In the genomic region with DNA sequence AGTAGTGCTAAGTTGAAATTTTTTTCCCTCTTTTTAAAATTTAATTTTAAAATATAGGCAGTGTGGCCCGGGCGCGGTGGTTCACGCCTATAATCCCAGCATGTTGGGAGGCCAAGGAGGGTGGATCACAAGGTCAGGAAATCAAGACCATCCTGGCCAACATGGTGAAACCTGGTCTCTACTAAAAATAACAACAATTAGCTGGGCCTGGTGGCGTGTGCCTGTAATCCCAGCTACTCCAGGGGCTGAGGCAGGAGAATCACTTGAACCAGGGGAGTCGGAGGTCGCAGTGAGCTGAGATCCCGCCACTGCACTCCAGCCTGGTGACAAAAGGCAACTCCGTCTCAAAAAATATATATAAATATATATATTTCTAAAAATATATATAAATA, we compare ENCODE assay signal across 12 cellular contexts. TPM values are rescaled to one million over a fixed set of nuclear protein-coding genes. Genes with fewer than 3 reads are reported as not detected.
"Had no signal": no experiment of that assay in that cellular context is flagged by ENCODE, and none has a peak within 500 bp of the region (broad histone marks: within the 10 kb centered on the region; RNA-seq: fewer than 3 reads in every experiment).

No MANE protein-coding gene starts in this region.

RNA-seq across cellular contexts. Expression of gene SLC12A3, which starts 57.3 kb away (rescaled TPM):
- total RNA-seq: activated CD4-positive, alpha-beta T cell treated with anti-CD3 and anti-CD28 coated beads, Interleukin-2, amount 10 ng/mL, durations not matched to agents 24 days and 14 days; activated CD8-positive, alpha-beta memory T cell treated with anti-CD3 and anti-CD28 coated beads for 36 hours; activated CD8-positive, alpha-beta T cell treated with anti-CD3 and anti-CD28 coated beads for 36 hours; activated T-cell treated with anti-CD3 and anti-CD28 coated beads, Interleukin-2, amount 50 U/mL, for 72 hours; activated T-helper 17 cell treated with anti-CD3 and anti-CD28 coated beads, Interleukin-2, amount 50 U/mL, for 72 hours; aorta; breast epithelium; cardiac septum; Peyer's patch; Right ventricle myocardium inferior; T-helper 1 cell treated with Interleukin-12 subunit alpha and Interleukin-12 subunit beta and Interleukin-4 antibody, amounts not matched to agents 30 ng/mL and 1 ng/mL, for 36 hours; T-helper 2 cell treated with Interferon-gamma antibody and Interleukin-4, amounts not matched to agents 100 ng/mL and 5 ng/mL, for 36 hours had no signal
- polyA plus RNA-seq: aorta had no signal
